9 cellular contexts compared by ENCODE assay signal in the genomic region with DNA sequence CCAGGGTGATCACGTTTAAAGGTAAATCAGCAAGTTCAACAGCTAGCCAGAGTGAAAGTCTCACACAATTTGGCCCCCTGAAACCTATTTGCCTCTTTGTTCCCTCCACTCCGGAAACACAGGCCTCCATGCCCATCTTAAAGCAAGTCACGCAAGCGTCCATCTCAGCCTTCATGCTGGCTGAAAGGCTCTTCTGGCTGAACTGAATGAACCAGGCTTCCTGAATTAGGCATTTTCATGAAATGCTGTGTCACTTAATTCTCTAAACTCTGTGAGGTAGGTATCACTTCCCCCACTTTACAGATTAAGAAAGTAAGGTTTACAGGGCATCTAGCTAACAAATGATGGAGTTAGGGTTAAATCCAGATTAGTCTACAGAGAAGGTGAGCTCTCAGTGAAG. TPM values are rescaled to one million over a fixed set of nuclear protein-coding genes. Genes with fewer than 3 reads are reported as not detected.
DNase-seq lines count a peak whose midpoint lies in the region; ATAC-seq and TF ChIP-seq lines count a peak whose summit lies in the region.
"Had no signal": no experiment of that assay in that cellular context is flagged by ENCODE, and none has a peak within 500 bp of the region (broad histone marks: within the 10 kb centered on the region; RNA-seq: fewer than 3 reads in every experiment).

No MANE protein-coding gene starts in this region.

- H3K36me3 Mint-ChIP-seq in activated CD4-positive, alpha-beta T cell treated with anti-CD3 and anti-CD28 coated beads for 36 hours (ENCODE audit: low read depth), result peaks cover 29% of the 10 kb centered on the region
- H3K36me3 Mint-ChIP-seq in stimulated activated memory B cell treated with anti-CD40 and anti-IgM and Interleukin-4, amounts not matched to agents 10 μg/mL and 1 μg/mL and 100 μg/mL, for 72 hours, result peaks cover 23% of the 10 kb centered on the region

- peaks cover 2% of the 10 kb centered on the region for H3K4me1 ChIP-seq in NT2/D1 (ENCODE audit: insufficient read depth, insufficient read length)

- peak overlapping the region; percentile 88 for H3K4me3 Mint-ChIP-seq in activated CD4-positive, alpha-beta T cell treated with anti-CD3 and anti-CD28 coated beads for 36 hours
- peak overlapping the region; percentile 96 for H3K4me3 Mint-ChIP-seq in stimulated activated memory B cell treated with anti-CD40 and anti-IgM and Interleukin-4, amounts not matched to agents 10 μg/mL and 1 μg/mL and 100 μg/mL, for 72 hours

- CTCF ChIA-PET in activated CD4-positive, alpha-beta T cell treated with anti-CD3 and anti-CD28 coated beads for 36 hours (lab: Charles Lee), result interaction anchor here (0.7 to 1.3 kb wide), 2 partner anchors 81 to 185 kb away, joined by 3 to 5 read pairs; no protein-coding TSS in a partner anchor

- no peaks in the 10 kb centered on the region for H3K27me3 Mint-ChIP-seq in activated CD4-positive, alpha-beta T cell treated with anti-CD3 and anti-CD28 coated beads for 36 hours
- H3K27me3 Mint-ChIP-seq in stimulated activated memory B cell treated with anti-CD40 and anti-IgM and Interleukin-4, amounts not matched to agents 10 μg/mL and 1 μg/mL and 100 μg/mL, for 72 hours, result no peaks in the 10 kb centered on the region

- no peak for ATAC-seq in activated CD4-positive, alpha-beta T cell treated with anti-CD3 and anti-CD28 coated beads for 36 hours
- ATAC-seq in stimulated activated memory B cell treated with anti-CD40 and anti-IgM and Interleukin-4, amounts not matched to agents 10 μg/mL and 1 μg/mL and 100 μg/mL, for 72 hours, result peak; percentile 6
- no peak for ATAC-seq in GM18502 (IDR thresholded peaks at IDR 0.05; ENCODE audit: poor library complexity, unreplicated experiment)

- no peaks in the 10 kb centered on the region for H3K9me3 ChIP-seq in NT2/D1 (ENCODE audit: insufficient read depth, low read length)

- no peaks in the 10 kb centered on the region for H3K9me3 Mint-ChIP-seq in activated CD4-positive, alpha-beta T cell treated with anti-CD3 and anti-CD28 coated beads for 36 hours (ENCODE audit: low read depth)
- H3K9me3 Mint-ChIP-seq in stimulated activated memory B cell treated with anti-CD40 and anti-IgM and Interleukin-4, amounts not matched to agents 10 μg/mL and 1 μg/mL and 100 μg/mL, for 72 hours, result no peaks in the 10 kb centered on the region

- no peak for DNase-seq in activated CD4-positive, alpha-beta T cell treated with anti-CD3 and anti-CD28 coated beads for 36 hours
- DNase-seq in activated CD4-positive, alpha-beta T cell treated with anti-CD3 and anti-CD28 coated beads for 48 hours, result no peak
- DNase-seq in NT2/D1 (ENCODE audit: low read depth, low spot score) (no peak), erythroblast (lab: John Stamatoyannopoulos, UW) (peak; percentile 20 to 40), putamen (ENCODE audit: low spot score) (no peak), NCI-H1694 treated with DMSO at 0.1 percent for 48 hours (lab: John Stamatoyannopoulos, UW) (no peak)
- DNase-seq: amygdala had no signal

- no peaks in the 10 kb centered on the region for H3K36me3 ChIP-seq in NT2/D1 (ENCODE audit: insufficient read depth, insufficient read length, low read length)

- no peaks in the 10 kb centered on the region for H3K27me3 ChIP-seq in NT2/D1 (ENCODE audit: insufficient read depth, insufficient read length)

- no peak for TF ChIP-seq POLR2A in erythroblast (IDR thresholded peaks at IDR 0.05; ENCODE audit: low read length)

- H3K27ac Mint-ChIP-seq in activated CD4-positive, alpha-beta T cell treated with anti-CD3 and anti-CD28 coated beads for 36 hours, result peak overlapping the region; percentile 92
- peak overlapping the region; percentile 79 for H3K27ac Mint-ChIP-seq in stimulated activated memory B cell treated with anti-CD40 and anti-IgM and Interleukin-4, amounts not matched to agents 10 μg/mL and 1 μg/mL and 100 μg/mL, for 72 hours

- intact Hi-C loops in activated CD4-positive, alpha-beta T cell treated with anti-CD3 and anti-CD28 coated beads for 36 hours (cut with DNase I, micrococcal nuclease), result loop anchor here in 1 of 2 experiments (1.0 kb wide), 1 partner anchor 165 kb away; no protein-coding TSS in a partner anchor

- POLR2A ChIA-PET in activated CD4-positive, alpha-beta T cell treated with anti-CD3 and anti-CD28 coated beads for 36 hours (lab: Charles Lee), result interaction anchor here (0.6 to 1.8 kb wide), 2 partner anchors 134 to 291 kb away, joined by 7 to 8 read pairs; a partner anchor contains a TSS

- no peak overlapping the region for H3K4me3 ChIP-seq in NT2/D1 (ENCODE audit: insufficient read length, low read depth)

- peak overlapping the region; percentile 94 for H3K9ac ChIP-seq in NT2/D1 (ENCODE audit: insufficient read length, low read depth)

- H3K4me1 Mint-ChIP-seq in activated CD4-positive, alpha-beta T cell treated with anti-CD3 and anti-CD28 coated beads for 36 hours, result peaks cover 30% of the 10 kb centered on the region
- peaks cover 37% of the 10 kb centered on the region for H3K4me1 Mint-ChIP-seq in stimulated activated memory B cell treated with anti-CD40 and anti-IgM and Interleukin-4, amounts not matched to agents 10 μg/mL and 1 μg/mL and 100 μg/mL, for 72 hours

RNA-seq across cellular contexts. Expression of a gene that starts 1.4 kb away (rescaled TPM):
- 10 to 100 TPM; 23.3 to 29.7 TPM for total RNA-seq in activated CD4-positive, alpha-beta T cell treated with anti-CD3 and anti-CD28 coated beads for 36 hours

RNA-seq across cellular contexts. Expression of a gene that starts 38.7 kb away (rescaled TPM):
- 100 to 1,000 TPM; 260 to 297 TPM for total RNA-seq in activated CD4-positive, alpha-beta T cell treated with anti-CD3 and anti-CD28 coated beads for 36 hours

RNA-seq across cellular contexts. Expression of a gene that starts 39.2 kb away (rescaled TPM):
- total RNA-seq in activated CD4-positive, alpha-beta T cell treated with anti-CD3 and anti-CD28 coated beads for 36 hours, result 10 to 100 TPM; 21.5 to 25.8 TPM

RNA-seq across cellular contexts. Expression of a gene that starts 44.2 kb away (rescaled TPM):
- not detected for total RNA-seq in activated CD4-positive, alpha-beta T cell treated with anti-CD3 and anti-CD28 coated beads for 36 hours

Comparison
In these comparisons a context has a peak if more than half of its experiments do, and no peak if none do; other contexts are left out.
1. DNase-seq: peak in erythroblast (2 of 2); none in activated CD4-positive, alpha-beta T cell treated with anti-CD3 and anti-CD28 coated beads for 36 hours (single experiment), activated CD4-positive, alpha-beta T cell treated with anti-CD3 and anti-CD28 coated beads for 48 hours (single experiment), NT2/D1 (single experiment), putamen (single experiment) and NCI-H1694 treated with DMSO at 0.1 percent for 48 hours (single experiment).